Comparison of ENCODE assay signal across 20 cellular contexts in the genomic region with DNA sequence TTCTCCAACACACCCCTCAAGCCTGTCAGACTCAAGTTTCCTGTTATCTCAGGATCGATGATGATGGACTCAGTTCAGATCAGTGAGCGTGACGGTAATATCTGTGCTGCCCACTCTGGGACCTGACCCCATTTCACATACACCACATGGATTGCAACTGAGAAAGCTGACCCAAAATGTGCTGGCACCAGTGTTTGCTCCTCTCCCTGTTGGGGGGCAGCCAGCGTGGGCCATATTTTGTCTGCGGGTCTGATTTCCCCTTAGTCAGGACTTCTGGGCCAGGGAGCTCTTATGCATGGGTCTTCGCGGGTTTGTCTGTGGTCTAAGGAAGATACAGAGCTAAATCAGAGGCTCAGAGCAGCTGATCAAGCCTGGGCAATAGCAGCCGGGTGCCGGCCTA. TPM values are rescaled to one million over a fixed set of nuclear protein-coding genes. Genes with fewer than 3 reads are reported as not detected.
A peak's percentile ranks its signal among the peaks of the same experiment; 100 is the strongest.
DNase-seq lines count a peak whose midpoint lies in the region; ATAC-seq, FAIRE-seq and TF ChIP-seq lines count a peak whose summit lies in the region.
"Had no signal": no experiment of that assay in that cellular context is flagged by ENCODE, and none has a peak within 500 bp of the region (broad histone marks: within the 10 kb centered on the region; RNA-seq: fewer than 3 reads in every experiment).

No MANE protein-coding gene starts in this region.

- TF ChIP-seq EP300 in K562 (IDR thresholded peaks at IDR 0.05; ENCODE audit: low read length) = no peak
- no peak for TF ChIP-seq EP300 in gastroesophageal sphincter (IDR thresholded peaks at IDR 0.05)
- no peak for TF ChIP-seq EP300 in tibial nerve (IDR thresholded peaks at IDR 0.05)

- H3K9ac ChIP-seq in K562 (ENCODE audit: insufficient read depth in 1 of 2, low read depth in 2 of 2, low read length in 2 of 2) = no peak overlapping the region
- H3K9ac ChIP-seq: SK-N-SH had no signal

- no peak overlapping the region for H3K4me2 ChIP-seq in K562 (ENCODE audit: insufficient read depth, low read length)
- H3K4me2 ChIP-seq: SK-N-SH had no signal

- H4K20me1 ChIP-seq in K562 (replicated peaks; ENCODE audit: control insufficient read depth, insufficient read depth, low read length) = no peaks in the 10 kb centered on the region

- no peak for DNase-seq in K562 (ENCODE audit: extremely low read depth in 1 of 4, low spot score in 3 of 4)
- no peak for DNase-seq in psoas muscle
- DNase-seq in tibial nerve (ENCODE audit: low spot score in 2 of 2) = no peak
- no peak for DNase-seq in HuH-7 (ENCODE audit: low spot score)
- DNase-seq in RCC 7860 (ENCODE audit: low spot score) = no peak
- DNase-seq in NCI-H2196 (lab: John Stamatoyannopoulos, UW; ENCODE audit: unreplicated experiment) = no peak
- DNase-seq: activated B cell treated with CpG ODN at 0.5 μM for 24 hours; activated CD8-positive, alpha-beta T cell treated with anti-CD3 and anti-CD28 coated beads for 36 hours; AML-193; KBM-7; MV-4-11; NCI-H187 treated with DMSO at 0.1 percent for 48 hours; NCI-H446; NK-92 treated with Interleukin-12 subunit alpha and Interleukin-12 subunit beta, amount 100 ng/mL, for 24 hours; SK-N-SH; stimulated activated CD4-positive, alpha-beta T cell treated with anti-CD3 and anti-CD28 coated beads, Interleukin-12 subunit alpha, Interleukin-12 subunit beta, amount 100 ng/mL, for 4 hours; trophoblast cell had no signal

- WGBS in K562 (ENCODE audit: insufficient coverage, low coverage, missing lambda C conversion rate) = 64% methylated on average over 7 of the region's 9 CpGs
- 73 to 93% methylated on average over 3 of the region's 9 CpGs for WGBS in gastroesophageal sphincter (ENCODE audit: low coverage in 1 of 2), 2 donors
- 66 to 92% (median 71%) methylated on average over 9 of the region's 9 CpGs for WGBS in psoas muscle, 3 donors
- 86 to 87% methylated on average over 9 of the region's 9 CpGs for WGBS in tibial nerve, 2 donors

- no peak overlapping the region for H3K4me3 ChIP-seq in K562
- no peak overlapping the region for H3K4me3 ChIP-seq in gastroesophageal sphincter
- no peak overlapping the region for H3K4me3 ChIP-seq in psoas muscle
- no peak overlapping the region for H3K4me3 ChIP-seq in tibial nerve

- TF ChIP-seq CTCF in K562 (IDR thresholded peaks at IDR 0.05 in 2 of 3, conservative IDR thresholded peaks at IDR 0.05 in 1 of 3; ENCODE audit: insufficient read depth in 2 of 3, low read depth in 1 of 3, low read length in 3 of 3) = no peak
- TF ChIP-seq CTCF in gastroesophageal sphincter (IDR thresholded peaks at IDR 0.05) = no peak
- TF ChIP-seq CTCF in psoas muscle (IDR thresholded peaks at IDR 0.05) = no peak
- no peak for TF ChIP-seq CTCF in tibial nerve (IDR thresholded peaks at IDR 0.05)

- peaks cover 33 to 44% of the 10 kb centered on the region in 2 experiments for H3K4me1 ChIP-seq in K562 (replicated peaks in 1 of 2; ENCODE audit: control insufficient read depth in 2 of 2, insufficient read depth in 2 of 2, low read length in 2 of 2)
- H3K4me1 ChIP-seq in gastroesophageal sphincter = peaks cover 0 to 75% (median 29%) of the 10 kb centered on the region in 3 donors
- peaks cover 75% of the 10 kb centered on the region for H3K4me1 ChIP-seq in psoas muscle
- H3K4me1 ChIP-seq in tibial nerve = peaks cover 0 to 74% (median 11%) of the 10 kb centered on the region in 4 donors

- BruUV-seq in K562 (replicated peaks; lab: Mats Ljungman, UMichigan) = no TSS peak

- H3K27ac ChIP-seq in K562 (ENCODE audit: extremely low read depth, low read depth, low read length) (peak overlapping the region; percentile 20; the same call in 1 of the 3 replicates), gastroesophageal sphincter (peak overlapping the region; percentile 30 to 69 (median 65)), psoas muscle (peak overlapping the region; percentile 89), tibial nerve (peak overlapping the region in 3 of 4 donors; percentile 28 to 71 (median 66))

- TF ChIP-seq POLR2A in K562 (conservative IDR thresholded peaks at IDR 0.05) (no peak), gastroesophageal sphincter (IDR thresholded peaks at IDR 0.05) (no peak), tibial nerve (IDR thresholded peaks at IDR 0.05) (no peak)

- POLR2A ChIA-PET in K562 (lab: Yijun Ruan, JAX) = interaction anchor here (0.9 kb wide), 1 partner anchor 10 kb away, joined by 6 read pairs; no protein-coding TSS in a partner anchor

- H3K27me3 ChIP-seq in K562 (ENCODE audit: control insufficient read depth in 2 of 2, insufficient read depth in 2 of 2, low read length in 2 of 2) (no peaks in the 10 kb centered on the region), gastroesophageal sphincter (no peaks in the 10 kb centered on the region), psoas muscle (ENCODE audit: insufficient read depth in 3 of 3, low read length in 2 of 3) (no peaks in the 10 kb centered on the region), tibial nerve (no peaks in the 10 kb centered on the region)

- no peaks in the 10 kb centered on the region for H3K9me1 ChIP-seq in K562 (ENCODE audit: control insufficient read depth, insufficient read depth, low read length)

- H3K79me2 ChIP-seq in K562 (ENCODE audit: control insufficient read depth, insufficient read depth, low read length) = no peaks in the 10 kb centered on the region

- intact Hi-C loops in K562 (cut with micrococcal nuclease) (no loop called here), psoas muscle (cut with DNase I) (loop anchor here in 1 of 2 donors (5.0 kb wide), 1 partner anchor 41 kb away; a partner anchor contains a TSS)

- peaks cover 14% of the 10 kb centered on the region; the same call in 2 of the 3 replicates for H3K36me3 ChIP-seq in K562 (ENCODE audit: control insufficient read depth, insufficient read depth, low read length)
- H3K36me3 ChIP-seq in gastroesophageal sphincter = peaks cover 0 to 84% of the 10 kb centered on the region in 2 donors
- H3K36me3 ChIP-seq in psoas muscle (ENCODE audit: insufficient read depth in 1 of 2, low read depth in 1 of 2) = peaks cover 0 to 23% of the 10 kb centered on the region in 2 donors
- peaks cover 0 to 85% (median 0%) of the 10 kb centered on the region in 3 donors for H3K36me3 ChIP-seq in tibial nerve

- CTCF ChIA-PET in K562 (lab: Yijun Ruan, JAX; ENCODE audit: low intra/inter-chr PET ratio) = no interaction called here

- TF ChIP-seq RAD21 in K562 (CRISPR knock-in tag; conservative IDR thresholded peaks at IDR 0.05 in 1 of 2, IDR thresholded peaks at IDR 0.05 in 1 of 2) = no peak

- H2AFZ ChIP-seq in K562 (ENCODE audit: low read depth, low read length) = no peak overlapping the region

- FAIRE-seq in K562 (lab: Jason Lieb, UNC) = peak; percentile 61
- FAIRE-seq in RCC 7860 (lab: Jason Lieb, UNC) = no peak

- in situ Hi-C loops in K562 (cut with MboI) = loop anchor here (25.0 kb wide), 1 partner anchor 764 kb away; a partner anchor contains a TSS

- no peak for ATAC-seq in K562
- ATAC-seq in gastroesophageal sphincter = no peak
- ATAC-seq in psoas muscle = no peak
- ATAC-seq in GM21447 (IDR thresholded peaks at IDR 0.05; ENCODE audit: unreplicated experiment) = no peak
- ATAC-seq: activated CD8-positive, alpha-beta T cell treated with anti-CD3 and anti-CD28 coated beads for 36 hours; activated naive CD4-positive, alpha-beta T cell treated with anti-CD3 and anti-CD28 coated beads, Interleukin-2, amount 50 U/mL, for 72 hours had no signal

- H3K9me3 ChIP-seq in K562 (replicated peaks; ENCODE audit: control insufficient read depth, insufficient read depth, low read depth, low read length) (no peaks in the 10 kb centered on the region), gastroesophageal sphincter (no peaks in the 10 kb centered on the region), psoas muscle (no peaks in the 10 kb centered on the region), tibial nerve (no peaks in the 10 kb centered on the region)
- H3K9me3 ChIP-seq: SK-N-SH had no signal

TF ChIP-seq in K562, 482 proteins besides CTCF, POLR2A, EP300 and RAD21 (continues in another document):
- no peak for TF ChIP-seq GABPA (tag; conservative IDR thresholded peaks at IDR 0.05; ENCODE audit: low read depth)
- TF ChIP-seq GABPB1 (CRISPR knock-in tag; IDR thresholded peaks at IDR 0.05) = no peak
- TF ChIP-seq ZNF507 (tag; conservative IDR thresholded peaks at IDR 0.05) = no peak
- no peak for TF ChIP-seq KLF1 (tag; IDR thresholded peaks at IDR 0.05)
- no peak for TF ChIP-seq TRIM24 (IDR thresholded peaks at IDR 0.05)

RNA-seq across cellular contexts. Expression of a gene that starts 42.6 kb away (rescaled TPM):
- total RNA-seq in K562 (2011; cell fraction: chromatin; rRNA removed; ENCODE audit: low replicate concordance) = 16.6 and 38.8 TPM in 2 replicates
- total RNA-seq in K562 (2011; cell fraction: nucleolus; rRNA removed) = 21.6 and 25.2 TPM in 2 replicates
- total RNA-seq in K562 (2011; cell fraction: nucleoplasm; rRNA removed) = 17.2 and 24.7 TPM in 2 replicates
- total RNA-seq in K562 (2014; rRNA removed) (13.4 and 14.1 TPM in 2 replicates), K562 (2014; rRNA removed; fragmentation: Illumina TruSeq; extraction: Trizol) (7.3 and 7.5 TPM in 2 replicates), K562 (2015; rRNA removed; fragmentation: Illumina TruSeq; extraction: Trizol) (8.9 and 9.7 TPM in 2 replicates), K562 (2021) (26.0 and 27.2 TPM in 2 replicates), gastroesophageal sphincter (100 to 1,000 TPM in 3 of 4 donors, 10 to 100 TPM in 1; 96.7 to 171 (median 131) TPM), psoas muscle (100 to 1,000 TPM in 3 of 4 donors, 10 to 100 TPM in 1; 97.2 to 166 (median 111) TPM), tibial nerve (100 to 1,000 TPM; 156 to 206 (median 157) TPM)
- polyA plus RNA-seq in K562 (2011; rRNA removed) (9.1 and 11.2 TPM in 2 replicates), K562 (2014; fragmentation: Illumina TruSeq; extraction: Trizol) (11.3 and 21.4 TPM in 2 replicates), K562 (2014; fragmentation: Nextera tagmentation; extraction: Ambion mirVana) (1 to 10 TPM; 1.7 to 3.2 TPM), K562 (2014; rRNA removed) (12.6 and 20.4 TPM in 2 replicates), psoas muscle (10 to 100 TPM; 57.6 to 72.4 (median 72.3) TPM)
- polyA plus RNA-seq in K562 (2011; cell fraction: cytosol; rRNA removed) = 6.0 and 15.5 TPM in 2 replicates
- 13.8 and 26.7 TPM in 2 replicates for polyA plus RNA-seq in K562 (2011; cell fraction: nucleus; rRNA removed)
- 23.8 and 28.1 TPM in 2 replicates for polyA plus RNA-seq in K562 (2012)
- polyA minus RNA-seq in K562 (2011; rRNA and poly(A)+ RNA removed) = 5.7 and 5.9 TPM in 2 replicates
- polyA minus RNA-seq in K562 (2011; cell fraction: cytosol; rRNA and poly(A)+ RNA removed) = 9.7 and 9.8 TPM in 2 replicates
- 9.2 and 11.4 TPM in 2 replicates for polyA minus RNA-seq in K562 (2011; cell fraction: nucleus; rRNA and poly(A)+ RNA removed)

Comparison
In these comparisons a context has a peak if more than half of its experiments do, and no peak if none do; other contexts are left out.
1. H3K27ac ChIP-seq: peak in every context shown above with its lines; median percentile 89 in psoas muscle; 66 in tibial nerve; 65 in gastroesophageal sphincter; 20 in K562.